Comparison of ENCODE assay signal across 1 cellular context in the genomic region with DNA sequence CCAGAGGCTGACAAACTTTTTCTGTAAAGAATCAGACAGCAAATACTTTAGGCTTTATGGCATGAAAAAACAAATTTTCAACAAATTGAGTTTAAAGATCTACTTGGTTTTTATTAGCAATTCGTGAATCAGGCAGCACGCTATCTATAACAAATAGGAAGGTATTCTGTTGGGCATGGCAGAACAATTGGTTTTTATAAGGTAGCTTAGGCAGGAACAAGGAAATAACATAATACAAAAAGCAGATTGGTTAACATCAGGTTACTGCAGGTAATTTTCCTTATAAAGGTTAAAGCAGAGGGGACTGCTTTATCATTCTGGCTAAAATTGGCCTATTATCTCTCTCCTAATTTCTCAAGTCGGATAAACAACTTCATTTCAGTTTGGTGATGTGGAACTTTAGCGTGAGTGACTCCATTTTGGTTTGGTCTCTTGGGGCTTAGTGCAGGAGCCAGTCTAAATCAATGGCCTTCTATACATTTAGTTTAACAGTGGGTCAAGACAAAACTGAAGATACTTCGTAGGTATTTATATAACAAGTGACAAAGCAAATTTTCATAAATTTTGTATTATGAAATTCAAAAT.
TF ChIP-seq lines count a peak whose summit lies in the region.

No MANE protein-coding gene starts in this region.

TF ChIP-seq in K562, 482 proteins besides CTCF, POLR2A, EP300 and RAD21 (continued from another document and continues in another):
- TF ChIP-seq, protein P1, sequence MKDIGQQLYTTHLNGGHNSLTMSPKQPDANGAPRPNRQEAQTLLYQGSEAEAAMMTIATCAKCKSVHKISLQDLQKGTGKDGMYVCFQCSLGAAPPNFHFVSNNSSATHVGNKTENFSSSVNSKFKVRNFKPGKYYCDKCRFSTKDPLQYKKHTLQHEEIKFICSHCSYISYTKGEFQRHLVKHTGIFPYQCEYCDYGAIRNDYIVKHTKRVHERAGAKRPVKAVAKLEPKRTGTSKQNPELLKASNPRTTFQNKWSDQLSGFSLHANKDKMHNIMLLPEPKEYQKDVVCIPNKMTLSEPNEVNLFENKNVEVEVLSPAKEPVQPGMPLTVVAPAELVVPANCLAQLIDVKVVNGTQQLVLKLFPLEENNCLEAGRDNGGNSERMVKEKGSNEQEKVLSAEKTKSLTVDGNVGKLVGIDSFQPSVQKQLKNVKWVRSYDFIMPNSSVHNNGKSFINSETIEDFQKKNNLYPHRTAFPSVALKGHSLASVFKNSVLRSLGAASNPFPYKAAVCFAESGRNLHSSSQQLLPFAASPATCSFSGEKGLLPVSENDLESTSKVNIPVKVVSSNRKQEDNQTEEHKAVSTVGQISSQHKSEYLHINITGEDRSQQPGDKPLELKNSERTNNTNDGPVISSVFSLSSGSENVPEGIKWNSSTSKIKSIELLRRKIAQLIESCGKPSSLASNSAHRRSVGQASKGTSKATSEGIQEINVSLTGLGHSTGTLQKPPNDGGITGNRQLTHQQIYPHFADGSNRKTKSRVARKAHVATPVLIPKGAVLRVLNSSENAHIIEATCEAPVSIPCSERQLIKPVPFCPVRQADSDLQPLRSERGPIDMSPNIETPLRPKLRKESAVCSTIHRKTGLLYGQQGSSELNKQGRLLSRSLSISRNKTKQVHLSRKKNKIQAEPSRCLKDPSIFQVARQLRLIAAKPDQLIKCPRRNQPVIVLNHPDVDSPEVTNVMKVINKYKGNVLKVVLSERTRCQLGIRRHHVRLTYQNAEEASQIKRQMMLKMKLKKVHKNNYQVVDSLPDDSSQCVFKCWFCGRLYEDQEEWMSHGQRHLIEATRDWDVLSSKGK (CRISPR knock-in tag; IDR thresholded peaks at IDR 0.05) = no peak
- TF ChIP-seq ZNF324 (CRISPR knock-in tag; IDR thresholded peaks at IDR 0.05) = no peak
- no peak for TF ChIP-seq HNRNPLL (IDR thresholded peaks at IDR 0.05; ENCODE audit: low read depth, low read length, poor library complexity, severe bottlenecking)
- no peak for TF ChIP-seq ZZZ3 (IDR thresholded peaks at IDR 0.05)
- TF ChIP-seq TEAD1 (CRISPR knock-in tag; IDR thresholded peaks at IDR 0.05) = 0 out of 4 replicates have a peak, but pooled peaks of 1 of the 2 experiments have one; percentile 38
- TF ChIP-seq EP400 (IDR thresholded peaks at IDR 0.05) = no peak
- no peak for TF ChIP-seq SPI1 (IDR thresholded peaks at IDR 0.05; ENCODE audit: borderline replicate concordance, low read depth, low read length)
- TF ChIP-seq CCAR2 (IDR thresholded peaks at IDR 0.05; ENCODE audit: low read depth, low read length) = no peak
- TF ChIP-seq, protein P2, sequence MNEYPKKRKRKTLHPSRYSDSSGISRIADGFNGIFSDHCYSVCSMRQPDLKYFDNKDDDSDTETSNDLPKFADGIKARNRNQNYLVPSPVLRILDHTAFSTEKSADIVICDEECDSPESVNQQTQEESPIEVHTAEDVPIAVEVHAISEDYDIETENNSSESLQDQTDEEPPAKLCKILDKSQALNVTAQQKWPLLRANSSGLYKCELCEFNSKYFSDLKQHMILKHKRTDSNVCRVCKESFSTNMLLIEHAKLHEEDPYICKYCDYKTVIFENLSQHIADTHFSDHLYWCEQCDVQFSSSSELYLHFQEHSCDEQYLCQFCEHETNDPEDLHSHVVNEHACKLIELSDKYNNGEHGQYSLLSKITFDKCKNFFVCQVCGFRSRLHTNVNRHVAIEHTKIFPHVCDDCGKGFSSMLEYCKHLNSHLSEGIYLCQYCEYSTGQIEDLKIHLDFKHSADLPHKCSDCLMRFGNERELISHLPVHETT (CRISPR knock-in tag; conservative IDR thresholded peaks at IDR 0.05 in 1 of 2, IDR thresholded peaks at IDR 0.05 in 1 of 2) = peak in 1 of 2 experiments; percentile 41; a peak in 1 of 4 replicates
- TF ChIP-seq ZBTB7A (IDR thresholded peaks at IDR 0.05; ENCODE audit: borderline replicate concordance, control insufficient read depth, low read depth, low read length) = no peak
- TF ChIP-seq, protein P3, sequence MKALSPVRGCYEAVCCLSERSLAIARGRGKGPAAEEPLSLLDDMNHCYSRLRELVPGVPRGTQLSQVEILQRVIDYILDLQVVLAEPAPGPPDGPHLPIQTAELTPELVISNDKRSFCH (CRISPR knock-in tag; IDR thresholded peaks at IDR 0.05) = no peak
- TF ChIP-seq, protein P3 (tag; IDR thresholded peaks at IDR 0.05) = no peak
- no peak for TF ChIP-seq FOXJ3 (CRISPR knock-in tag; IDR thresholded peaks at IDR 0.05)
- TF ChIP-seq FOXA1 (IDR thresholded peaks at IDR 0.05; ENCODE audit: borderline replicate concordance) = no peak
- no peak for TF ChIP-seq CBX1 (IDR thresholded peaks at IDR 0.05; ENCODE audit: low read depth)
- TF ChIP-seq, protein P4, sequence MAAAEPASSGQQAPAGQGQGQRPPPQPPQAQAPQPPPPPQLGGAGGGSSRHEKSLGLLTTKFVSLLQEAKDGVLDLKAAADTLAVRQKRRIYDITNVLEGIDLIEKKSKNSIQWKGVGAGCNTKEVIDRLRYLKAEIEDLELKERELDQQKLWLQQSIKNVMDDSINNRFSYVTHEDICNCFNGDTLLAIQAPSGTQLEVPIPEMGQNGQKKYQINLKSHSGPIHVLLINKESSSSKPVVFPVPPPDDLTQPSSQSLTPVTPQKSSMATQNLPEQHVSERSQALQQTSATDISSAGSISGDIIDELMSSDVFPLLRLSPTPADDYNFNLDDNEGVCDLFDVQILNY (CRISPR knock-in tag; IDR thresholded peaks at IDR 0.05) = no peak
- TF ChIP-seq DDX20 (tag; IDR thresholded peaks at IDR 0.05; ENCODE audit: low read depth) = peak; percentile 77; the same call in 1 of the 2 replicates
- peak; percentile 14; the same call in 1 of the 2 replicates for TF ChIP-seq TAF7 (tag; IDR thresholded peaks at IDR 0.05)
- no peak for TF ChIP-seq PHF20 (IDR thresholded peaks at IDR 0.05; ENCODE audit: partially characterized antibody)
- TF ChIP-seq JUN (IDR thresholded peaks at IDR 0.05; ENCODE audit: borderline replicate concordance, low read depth, low read length) = no peak
- no peak for TF ChIP-seq JUN (CRISPR knock-in tag; IDR thresholded peaks at IDR 0.05; ENCODE audit: borderline replicate concordance)
- no peak for TF ChIP-seq SRSF7 (optimal IDR thresholded peaks at IDR 0.05; ENCODE audit: low read depth, low read length)
- TF ChIP-seq ZNF507 (tag; conservative IDR thresholded peaks at IDR 0.05) = no peak
- TF ChIP-seq, protein P5, sequence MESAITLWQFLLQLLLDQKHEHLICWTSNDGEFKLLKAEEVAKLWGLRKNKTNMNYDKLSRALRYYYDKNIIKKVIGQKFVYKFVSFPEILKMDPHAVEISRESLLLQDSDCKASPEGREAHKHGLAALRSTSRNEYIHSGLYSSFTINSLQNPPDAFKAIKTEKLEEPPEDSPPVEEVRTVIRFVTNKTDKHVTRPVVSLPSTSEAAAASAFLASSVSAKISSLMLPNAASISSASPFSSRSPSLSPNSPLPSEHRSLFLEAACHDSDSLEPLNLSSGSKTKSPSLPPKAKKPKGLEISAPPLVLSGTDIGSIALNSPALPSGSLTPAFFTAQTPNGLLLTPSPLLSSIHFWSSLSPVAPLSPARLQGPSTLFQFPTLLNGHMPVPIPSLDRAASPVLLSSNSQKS (CRISPR knock-in tag; IDR thresholded peaks at IDR 0.05) = no peak
- TF ChIP-seq, protein P6, sequence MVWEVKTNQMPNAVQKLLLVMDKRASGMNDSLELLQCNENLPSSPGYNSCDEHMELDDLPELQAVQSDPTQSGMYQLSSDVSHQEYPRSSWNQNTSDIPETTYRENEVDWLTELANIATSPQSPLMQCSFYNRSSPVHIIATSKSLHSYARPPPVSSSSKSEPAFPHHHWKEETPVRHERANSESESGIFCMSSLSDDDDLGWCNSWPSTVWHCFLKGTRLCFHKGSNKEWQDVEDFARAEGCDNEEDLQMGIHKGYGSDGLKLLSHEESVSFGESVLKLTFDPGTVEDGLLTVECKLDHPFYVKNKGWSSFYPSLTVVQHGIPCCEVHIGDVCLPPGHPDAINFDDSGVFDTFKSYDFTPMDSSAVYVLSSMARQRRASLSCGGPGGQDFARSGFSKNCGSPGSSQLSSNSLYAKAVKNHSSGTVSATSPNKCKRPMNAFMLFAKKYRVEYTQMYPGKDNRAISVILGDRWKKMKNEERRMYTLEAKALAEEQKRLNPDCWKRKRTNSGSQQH (CRISPR knock-in tag; IDR thresholded peaks at IDR 0.05) = no peak
- TF ChIP-seq ZNF175 (CRISPR knock-in tag; IDR thresholded peaks at IDR 0.05; ENCODE audit: low read depth) = peak; percentile 58; the same call in 1 of the 2 replicates
- TF ChIP-seq KHSRP (IDR thresholded peaks at IDR 0.05) = no peak
- TF ChIP-seq, protein P7, sequence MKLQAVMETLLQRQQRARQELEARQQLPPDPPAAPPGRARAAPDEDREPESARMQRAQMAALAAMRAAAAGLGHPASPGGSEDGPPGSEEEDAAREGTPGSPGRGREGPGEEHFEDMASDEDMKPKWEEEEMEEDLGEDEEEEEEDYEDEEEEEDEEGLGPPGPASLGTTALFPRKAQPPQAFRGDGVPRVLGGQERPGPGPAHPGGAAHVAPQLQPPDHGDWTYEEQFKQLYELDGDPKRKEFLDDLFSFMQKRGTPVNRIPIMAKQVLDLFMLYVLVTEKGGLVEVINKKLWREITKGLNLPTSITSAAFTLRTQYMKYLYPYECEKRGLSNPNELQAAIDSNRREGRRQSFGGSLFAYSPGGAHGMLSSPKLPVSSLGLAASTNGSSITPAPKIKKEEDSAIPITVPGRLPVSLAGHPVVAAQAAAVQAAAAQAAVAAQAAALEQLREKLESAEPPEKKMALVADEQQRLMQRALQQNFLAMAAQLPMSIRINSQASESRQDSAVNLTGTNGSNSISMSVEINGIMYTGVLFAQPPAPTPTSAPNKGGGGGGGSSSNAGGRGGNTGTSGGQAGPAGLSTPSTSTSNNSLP (IDR thresholded peaks at IDR 0.05; ENCODE audit: borderline replicate concordance, low read depth, low read length) = no peak
- TF ChIP-seq, protein P8, sequence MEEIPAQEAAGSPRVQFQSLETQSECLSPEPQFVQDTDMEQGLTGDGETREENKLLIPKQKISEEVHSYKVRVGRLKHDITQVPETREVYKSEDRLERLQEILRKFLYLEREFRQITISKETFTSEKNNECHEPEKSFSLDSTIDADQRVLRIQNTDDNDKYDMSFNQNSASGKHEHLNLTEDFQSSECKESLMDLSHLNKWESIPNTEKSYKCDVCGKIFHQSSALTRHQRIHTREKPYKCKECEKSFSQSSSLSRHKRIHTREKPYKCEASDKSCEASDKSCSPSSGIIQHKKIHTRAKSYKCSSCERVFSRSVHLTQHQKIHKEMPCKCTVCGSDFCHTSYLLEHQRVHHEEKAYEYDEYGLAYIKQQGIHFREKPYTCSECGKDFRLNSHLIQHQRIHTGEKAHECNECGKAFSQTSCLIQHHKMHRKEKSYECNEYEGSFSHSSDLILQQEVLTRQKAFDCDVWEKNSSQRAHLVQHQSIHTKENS (CRISPR knock-in tag; IDR thresholded peaks at IDR 0.05) = no peak
- 0 out of 2 replicates have a peak, but pooled peaks have one; percentile 36 for TF ChIP-seq ZNF583 (CRISPR knock-in tag; IDR thresholded peaks at IDR 0.05)
- TF ChIP-seq SOX6 (IDR thresholded peaks at IDR 0.05) = no peak
- 0 out of 2 replicates have a peak, but pooled peaks have one; percentile 23 for TF ChIP-seq ZBTB17 (CRISPR knock-in tag; IDR thresholded peaks at IDR 0.05)
- no peak for TF ChIP-seq EZH2 (IDR thresholded peaks at IDR 0.05; ENCODE audit: borderline replicate concordance, low read depth, low read length)
- TF ChIP-seq, protein P9, sequence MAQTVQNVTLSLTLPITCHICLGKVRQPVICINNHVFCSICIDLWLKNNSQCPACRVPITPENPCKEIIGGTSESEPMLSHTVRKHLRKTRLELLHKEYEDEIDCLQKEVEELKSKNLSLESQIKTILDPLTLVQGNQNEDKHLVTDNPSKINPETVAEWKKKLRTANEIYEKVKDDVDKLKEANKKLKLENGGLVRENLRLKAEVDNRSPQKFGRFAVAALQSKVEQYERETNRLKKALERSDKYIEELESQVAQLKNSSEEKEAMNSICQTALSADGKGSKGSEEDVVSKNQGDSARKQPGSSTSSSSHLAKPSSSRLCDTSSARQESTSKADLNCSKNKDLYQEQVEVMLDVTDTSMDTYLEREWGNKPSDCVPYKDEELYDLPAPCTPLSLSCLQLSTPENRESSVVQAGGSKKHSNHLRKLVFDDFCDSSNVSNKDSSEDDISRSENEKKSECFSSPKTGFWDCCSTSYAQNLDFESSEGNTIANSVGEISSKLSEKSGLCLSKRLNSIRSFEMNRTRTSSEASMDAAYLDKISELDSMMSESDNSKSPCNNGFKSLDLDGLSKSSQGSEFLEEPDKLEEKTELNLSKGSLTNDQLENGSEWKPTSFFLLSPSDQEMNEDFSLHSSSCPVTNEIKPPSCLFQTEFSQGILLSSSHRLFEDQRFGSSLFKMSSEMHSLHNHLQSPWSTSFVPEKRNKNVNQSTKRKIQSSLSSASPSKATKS (CRISPR knock-in tag; IDR thresholded peaks at IDR 0.05) = no peak
- TF ChIP-seq, protein P10, sequence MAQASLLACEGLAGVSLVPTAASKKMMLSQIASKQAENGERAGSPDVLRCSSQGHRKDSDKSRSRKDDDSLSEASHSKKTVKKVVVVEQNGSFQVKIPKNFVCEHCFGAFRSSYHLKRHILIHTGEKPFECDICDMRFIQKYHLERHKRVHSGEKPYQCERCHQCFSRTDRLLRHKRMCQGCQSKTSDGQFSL (CRISPR knock-in tag; IDR thresholded peaks at IDR 0.05) = no peak
- TF ChIP-seq, protein P10 (tag; IDR thresholded peaks at IDR 0.05) = peak in 1 of 2 experiments; percentile 65; a peak in 1 of 4 replicates
- TF ChIP-seq ZNF444 (CRISPR knock-in tag; IDR thresholded peaks at IDR 0.05) = no peak
- no peak for TF ChIP-seq KAT7 (CRISPR knock-in tag; IDR thresholded peaks at IDR 0.05; ENCODE audit: borderline replicate concordance)
